ENCODE assay signal across 19 cellular contexts in the genomic region with DNA sequence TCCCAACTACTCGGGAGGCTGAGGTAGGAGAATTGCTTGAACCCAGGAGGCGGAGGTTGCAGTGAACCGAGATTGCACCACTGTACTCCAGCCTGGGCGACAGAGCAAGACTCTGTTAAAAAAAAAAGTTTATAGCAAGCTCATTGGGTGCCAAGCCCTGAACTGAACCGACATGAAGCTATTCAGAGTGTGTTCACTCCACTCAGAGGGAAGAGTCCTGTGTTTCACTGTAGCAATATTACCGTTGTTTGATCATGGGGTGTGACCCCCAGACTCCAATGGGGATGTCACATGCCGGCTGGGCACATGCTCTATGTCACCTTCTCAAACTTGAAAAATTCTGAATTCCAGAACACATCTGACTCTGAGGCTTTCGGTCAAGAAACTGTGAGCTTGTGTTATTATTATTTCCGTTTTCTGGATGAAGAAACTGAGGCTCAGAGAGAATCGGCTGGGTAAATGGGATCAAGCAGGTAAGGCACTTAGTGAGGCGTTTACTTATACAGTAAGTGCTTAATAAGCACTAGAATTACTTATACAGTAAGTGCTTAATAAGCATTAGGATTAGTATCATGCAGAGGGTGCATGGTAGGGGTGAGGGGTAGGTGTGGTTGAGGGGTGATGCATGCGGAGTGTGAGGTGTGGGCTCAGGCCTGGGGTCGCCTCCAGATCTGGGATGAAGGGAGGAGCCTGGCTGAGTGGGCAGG. TPM values are rescaled to one million over a fixed set of nuclear protein-coding genes. Genes with fewer than 3 reads are reported as not detected.
DNase-seq lines count a peak whose midpoint lies in the region; ATAC-seq and TF ChIP-seq lines count a peak whose summit lies in the region.
"Had no signal": no experiment of that assay in that cellular context is flagged by ENCODE, and none has a peak within 500 bp of the region (broad histone marks: within the 10 kb centered on the region; RNA-seq: fewer than 3 reads in every experiment).

No MANE protein-coding gene starts in this region.

- in situ Hi-C loops in gastrocnemius medialis (cut with MboI; ENCODE audit: low sequenced_read_pairs in 4 of 4) = no loop called here

- TF ChIP-seq POLR2A in gastrocnemius medialis (IDR thresholded peaks at IDR 0.05) (no peak), vagina (IDR thresholded peaks at IDR 0.05) (no peak)

- intact Hi-C loops in Right ventricle myocardium inferior (cut with DNase I) (no loop called here), left ventricle myocardium superior (cut with micrococcal nuclease) (no loop called here), left colon (cut with DNase I, micrococcal nuclease) (no loop called here), gastrocnemius medialis (cut with DNase I; ENCODE audit: low total_unique reads) (no loop called here), vagina (cut with DNase I) (no loop called here)

- no peaks in the 10 kb centered on the region for H3K27me3 ChIP-seq in gastrocnemius medialis
- H3K27me3 ChIP-seq in vagina = no peaks in the 10 kb centered on the region

- H3K4me3 ChIP-seq in gastrocnemius medialis (no peak overlapping the region), vagina (no peak overlapping the region)

- ATAC-seq in Right ventricle myocardium inferior (no peak), left ventricle myocardium superior (no peak), left colon (peak; percentile 29), gastrocnemius medialis (no peak), HG02623 (IDR thresholded peaks at IDR 0.05; ENCODE audit: unreplicated experiment) (no peak)
- ATAC-seq: activated T-cell treated with anti-CD3 and anti-CD28 coated beads, Interleukin-2, amount 50 U/mL, for 72 hours had no signal

- H3K9me3 ChIP-seq in gastrocnemius medialis = no peaks in the 10 kb centered on the region
- H3K9me3 ChIP-seq in vagina = no peaks in the 10 kb centered on the region

- peak overlapping the region; percentile 87 to 94 (median 90) for H3K27ac ChIP-seq in gastrocnemius medialis
- H3K27ac ChIP-seq in vagina = peak overlapping the region; percentile 82

- no peak for TF ChIP-seq CTCF in gastrocnemius medialis (IDR thresholded peaks at IDR 0.05 in 4 of 5, conservative IDR thresholded peaks at IDR 0.05 in 1 of 5)
- no peak for TF ChIP-seq CTCF in vagina (IDR thresholded peaks at IDR 0.05)

- H3K4me1 ChIP-seq in gastrocnemius medialis (peaks cover 84 to 94% of the 10 kb centered on the region in 2 donors), vagina (peaks cover 99% of the 10 kb centered on the region)

- DNase-seq in Right ventricle myocardium inferior (ENCODE audit: missing footprints) (peak; percentile 17), left ventricle myocardium superior (no peak), left colon (no peak), gastrocnemius medialis (no peak), vagina (ENCODE audit: extremely low spot score in 2 of 2) (no peak), NCI-H1436 treated with DMSO at 0.1 percent for 48 hours (lab: John Stamatoyannopoulos, UW) (no peak)
- DNase-seq in stimulated activated naive CD4-positive, alpha-beta T cell treated with Interleukin-2 at 50 U/mL for 16 hours (lab: John Stamatoyannopoulos, UW) = no peak
- DNase-seq: activated CD4-positive, alpha-beta T cell treated with anti-CD3 and anti-CD28 coated beads, Interleukin-2, amount 50 U/mL, for 48 hours; activated naive CD8-positive, alpha-beta T cell treated with anti-CD3 and anti-CD28 coated beads for 36 hours; activated T-cell treated with anti-CD3 and anti-CD28 coated beads, Interleukin-2, amount 50 U/mL, for 72 hours; CD4-positive, CD25-positive, alpha-beta regulatory T cell; DMS79 treated with DMSO at 0.1 percent for 48 hours; Kasumi-1; midbrain; NCI-H1930; NCI-H524 treated with DMSO at 0.1 percent for 48 hours; stimulated activated CD4-positive, alpha-beta T cell treated with anti-CD3 and anti-CD28 coated beads, Interleukin-15, amount 100 ng/mL, for 24 hours; substantia nigra had no signal

- H3K36me3 ChIP-seq in gastrocnemius medialis = no peaks in the 10 kb centered on the region
- peaks cover 0 to 1% of the 10 kb centered on the region in 2 donors for H3K36me3 ChIP-seq in vagina

RNA-seq across cellular contexts. Expression of a gene that starts 36.2 kb away (rescaled TPM):
- 269 TPM for total RNA-seq in Right ventricle myocardium inferior
- total RNA-seq in left ventricle myocardium superior = 269 TPM
- 100 to 1,000 TPM; 180 to 206 TPM for total RNA-seq in left colon
- 100 to 1,000 TPM in 1 of 4 donors, 10 to 100 TPM in 3; 68.9 to 108 (median 83.5) TPM for total RNA-seq in gastrocnemius medialis
- 179 TPM for total RNA-seq in vagina
